In the genomic region with DNA sequence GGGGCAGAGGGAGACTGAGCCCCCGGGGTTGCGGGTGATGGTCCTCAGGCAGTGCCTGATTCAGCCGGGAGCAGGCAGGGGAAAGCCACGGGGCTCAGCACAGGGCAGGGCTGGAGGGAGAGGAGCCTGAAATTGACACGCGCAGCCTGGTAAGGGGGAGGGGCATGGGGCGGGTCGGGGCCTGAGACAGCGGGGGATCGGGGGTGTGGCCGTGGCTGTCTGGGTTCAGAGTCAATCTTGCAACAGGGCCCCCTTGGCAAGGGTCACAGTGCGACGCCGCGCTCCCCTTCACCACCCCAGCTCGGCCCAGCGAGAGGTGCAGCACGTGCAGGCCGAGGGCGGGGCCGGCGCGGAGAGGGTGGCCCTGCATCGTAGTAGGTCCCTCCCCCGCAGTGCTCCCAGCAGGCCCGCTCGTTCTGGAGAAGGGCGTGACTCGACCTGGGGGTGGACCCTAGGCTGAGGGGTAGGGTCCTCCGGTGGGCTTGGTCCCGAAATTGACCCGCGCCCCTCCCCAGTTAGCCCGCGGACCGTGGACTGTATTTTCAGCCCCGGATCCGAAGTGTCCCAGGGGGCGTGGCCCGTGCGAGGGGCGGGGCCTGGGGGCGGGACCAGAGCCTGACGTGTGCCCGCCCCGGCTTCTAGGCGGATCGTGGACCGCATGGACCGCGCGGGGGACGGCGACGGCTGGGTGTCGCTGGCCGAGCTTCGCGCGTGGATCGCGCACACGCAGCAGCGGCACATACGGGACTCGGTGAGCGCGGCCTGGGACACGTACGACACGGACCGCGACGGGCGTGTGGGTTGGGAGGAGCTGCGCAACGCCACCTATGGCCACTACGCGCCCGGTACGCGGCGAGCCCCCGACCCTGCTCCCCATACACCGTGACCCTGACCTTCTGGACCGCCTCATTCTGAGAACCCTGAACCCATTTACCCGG, we compare ENCODE assay signal across 8 cellular contexts. TPM values are rescaled to one million over a fixed set of nuclear protein-coding genes. Genes with fewer than 3 reads are reported as not detected.
DNase-seq lines count a peak whose midpoint lies in the region; ATAC-seq, FAIRE-seq and TF ChIP-seq lines count a peak whose summit lies in the region.

No MANE protein-coding gene starts in this region.

- no peaks in the 10 kb centered on the region for H3K9me3 ChIP-seq in A549
- no peaks in the 10 kb centered on the region for H3K9me3 ChIP-seq in Peyer's patch
- no peaks in the 10 kb centered on the region for H3K9me3 ChIP-seq in pancreas
- H3K9me3 ChIP-seq in transverse colon: no peaks in the 10 kb centered on the region

- CTCF ChIA-PET in A549 (lab: Yijun Ruan, JAX): interaction anchor here (0.6 to 7.1 kb wide), 12 partner anchors 10 to 142 kb away, joined by 3 to 84 read pairs (median 4); a partner anchor contains a TSS

- H3K36me3 ChIP-seq in Peyer's patch (peaks cover 0 to 72% (median 0%) of the 10 kb centered on the region in 3 donors), pancreas (no peaks in the 10 kb centered on the region), transverse colon (peaks cover 0 to 23% (median 8%) of the 10 kb centered on the region in 4 donors)

- TF ChIP-seq CTCF in A549 (IDR thresholded peaks at IDR 0.05) (peak; percentile 49), Peyer's patch (IDR thresholded peaks at IDR 0.05) (peak in 3 of 6 experiments; percentile 2 to 54 (median 48)), pancreas (IDR thresholded peaks at IDR 0.05) (peak in 3 of 4 donors; percentile 11 to 25 (median 19)), transverse colon (IDR thresholded peaks at IDR 0.05) (peak in 3 of 5 experiments; percentile 14 to 25 (median 20))

- peak overlapping the region; percentile 58 for H3K4me3 ChIP-seq in A549
- peak overlapping the region; percentile 45 to 51 (median 49) for H3K4me3 ChIP-seq in Peyer's patch
- H3K4me3 ChIP-seq in pancreas: peak overlapping the region; percentile 32 to 67 (median 37)
- H3K4me3 ChIP-seq in transverse colon: peak overlapping the region; percentile 16 to 46 (median 39)

- H3K4me2 ChIP-seq in A549: peak overlapping the region; percentile 96

- no peak for TF ChIP-seq RAD21 in A549 (conservative IDR thresholded peaks at IDR 0.05 in 1 of 2, IDR thresholded peaks at IDR 0.05 in 1 of 2)

- H3K27me3 ChIP-seq in Peyer's patch (no peaks in the 10 kb centered on the region), pancreas (no peaks in the 10 kb centered on the region), transverse colon (no peaks in the 10 kb centered on the region)

- DNase-seq in A549 (ENCODE audit: low read depth in 1 of 2, low spot score in 1 of 2): peak; percentile 79 to 85
- DNase-seq in Peyer's patch: peak; percentile 74 to 88 (median 82)
- peak; percentile 94 for DNase-seq in activated effector memory CD4-positive, alpha-beta T cell treated with anti-CD3 and anti-CD28 coated beads, Interleukin-2, amount 50 U/mL, for 16 hours
- DNase-seq in germinal center (ENCODE audit: low spot score): peak; percentile 78
- DNase-seq in pancreas: peak; percentile 68 to 94 (median 86)
- DNase-seq in transverse colon: peak; percentile 69

- intact Hi-C loops in pancreas (cut with DNase I) (no loop called here), transverse colon (cut with DNase I; ENCODE audit: low total_unique reads) (no loop called here)

- TF ChIP-seq EP300 in A549 (IDR thresholded peaks at IDR 0.05) (no peak), transverse colon (IDR thresholded peaks at IDR 0.05; ENCODE audit: low read depth) (no peak)

- H3K27ac ChIP-seq in A549 (peak overlapping the region; percentile 9 to 73; a peak in 3 of 6 replicates), Peyer's patch (peak overlapping the region in 1 of 4 donors; percentile 44), pancreas (no peak overlapping the region), transverse colon (no peak overlapping the region)

- TF ChIP-seq POLR2A in A549 (IDR thresholded peaks at IDR 0.05; ENCODE audit: low read length) (no peak; the same call in 1 of the 2 replicates), Peyer's patch (IDR thresholded peaks at IDR 0.05) (no peak), transverse colon (IDR thresholded peaks at IDR 0.05) (peak; percentile 11)

- FAIRE-seq in A549 (lab: Jason Lieb, UNC) (no peak), pancreas (lab: Jason Lieb, UNC) (no peak)

- ATAC-seq in A549 (peak; percentile 91 to 92), GM18520 (IDR thresholded peaks at IDR 0.05; ENCODE audit: unreplicated experiment) (peak; percentile 68), HG03342 (IDR thresholded peaks at IDR 0.05; ENCODE audit: unreplicated experiment) (peak; percentile 76), pancreas (peak; percentile 93 to 97 (median 96))

- in situ Hi-C loops in transverse colon (cut with MboI; ENCODE audit: low pct_ligation_motif_present in 1 of 4, low pct_unique_long_range_greater_than_20kb in 1 of 4, low sequenced_read_pairs in 3 of 4): no loop called here

- POLR2A ChIA-PET in A549 (lab: Yijun Ruan, JAX): interaction anchor here (0.7 to 1.4 kb wide), 3 partner anchors 38 to 47 kb away, joined by 3 to 6 read pairs (median 3); a partner anchor contains a TSS

- H3K4me1 ChIP-seq in A549 (peaks cover 7% of the 10 kb centered on the region; the same call in 1 of the 3 replicates), Peyer's patch (peaks cover 0 to 27% (median 10%) of the 10 kb centered on the region in 4 donors), pancreas (no peaks in the 10 kb centered on the region), transverse colon (peaks cover 0 to 18% (median 9%) of the 10 kb centered on the region in 4 donors)

- 2% methylated on average over 56 of the region's 87 CpGs for WGBS in A549 (ENCODE audit: missing lambda C conversion rate)
- 3% methylated on average over 81 to 87 of the region's 87 CpGs for WGBS in pancreas, 2 donors
- WGBS in transverse colon (ENCODE audit: low coverage in 1 of 2), 2 donors: 36 to 49% methylated on average over 3 to 85 of the region's 87 CpGs

TF ChIP-seq in A549, 52 proteins besides CTCF, POLR2A, EP300 and RAD21 (continues in another document):
- TF ChIP-seq, protein P1, sequence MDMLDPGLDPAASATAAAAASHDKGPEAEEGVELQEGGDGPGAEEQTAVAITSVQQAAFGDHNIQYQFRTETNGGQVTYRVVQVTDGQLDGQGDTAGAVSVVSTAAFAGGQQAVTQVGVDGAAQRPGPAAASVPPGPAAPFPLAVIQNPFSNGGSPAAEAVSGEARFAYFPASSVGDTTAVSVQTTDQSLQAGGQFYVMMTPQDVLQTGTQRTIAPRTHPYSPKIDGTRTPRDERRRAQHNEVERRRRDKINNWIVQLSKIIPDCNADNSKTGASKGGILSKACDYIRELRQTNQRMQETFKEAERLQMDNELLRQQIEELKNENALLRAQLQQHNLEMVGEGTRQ (IDR thresholded peaks at IDR 0.05): peak; percentile 72

RNA-seq across cellular contexts. Expression of a gene that starts 6.0 kb away (rescaled TPM):
- 0.31 and 0.41 TPM in 2 replicates for polyA plus RNA-seq in A549 (2011; rRNA removed)
- 0.78 and 0.98 TPM in 2 replicates for polyA plus RNA-seq in A549 (2012; cell fraction: cytosol; rRNA removed)
- polyA plus RNA-seq in A549 (2012; cell fraction: nucleus; rRNA removed): 5.4 and 5.7 TPM in 2 replicates
- polyA plus RNA-seq in A549 (2017; fragmentation: RNase III; extraction: RNeasy Plus Mini Kit Qiagen cat#74134 plus additional on column Dnase treatment): 1.6 to 2.1 TPM (median 1.8 TPM) in 3 replicates
- not detected in 2 replicates for polyA minus RNA-seq in A549 (2011; rRNA and poly(A)+ RNA removed)
- total RNA-seq in Peyer's patch: 100 to 1,000 TPM in 3 of 4 donors, 10 to 100 TPM in 1; 78.6 to 199 (median 151) TPM
- total RNA-seq in pancreas: 10 to 100 TPM in 1 of 6 donors, 1 to 10 TPM in 5; 1.6 to 16.5 (median 4.8) TPM
- polyA plus RNA-seq in pancreas: 10 to 100 TPM; 38.7 to 41.5 TPM
- 100 to 1,000 TPM in 1 of 4 donors, 10 to 100 TPM in 3; 26.2 to 119 (median 57.4) TPM for total RNA-seq in transverse colon

RNA-seq across cellular contexts. Expression of a gene that starts 21.4 kb away (rescaled TPM):
- 25.7 and 32.0 TPM in 2 replicates for polyA plus RNA-seq in A549 (2011; rRNA removed)
- 20.4 and 28.0 TPM in 2 replicates for polyA plus RNA-seq in A549 (2012; cell fraction: cytosol; rRNA removed)
- polyA plus RNA-seq in A549 (2012; cell fraction: nucleus; rRNA removed): 47.2 and 48.8 TPM in 2 replicates
- polyA plus RNA-seq in A549 (2017; fragmentation: RNase III; extraction: RNeasy Plus Mini Kit Qiagen cat#74134 plus additional on column Dnase treatment): 20.0 to 28.4 TPM (median 28.4 TPM) in 3 replicates
- polyA minus RNA-seq in A549 (2011; rRNA and poly(A)+ RNA removed): 23.9 and 24.7 TPM in 2 replicates
- 100 to 1,000 TPM; 239 to 985 (median 837) TPM for total RNA-seq in Peyer's patch
- total RNA-seq in pancreas: 100 to 1,000 TPM in 1 of 6 donors, 10 to 100 TPM in 5; 48.4 to 105 (median 66.3) TPM
- 10 to 100 TPM; 74.5 to 87.8 TPM for polyA plus RNA-seq in pancreas
- 100 to 1,000 TPM; 425 to 562 (median 519) TPM for total RNA-seq in transverse colon

RNA-seq across cellular contexts. Expression of a gene that starts 37.6 kb away (rescaled TPM):
- polyA plus RNA-seq in A549 (2011; rRNA removed) (2,624 and 3,014 TPM in 2 replicates), A549 (2017; fragmentation: RNase III; extraction: RNeasy Plus Mini Kit Qiagen cat#74134 plus additional on column Dnase treatment) (3,721 to 3,877 TPM (median 3,793 TPM) in 3 replicates), pancreas (1,000 to 10,000 TPM; 2,346 to 2,426 TPM)
- polyA plus RNA-seq in A549 (2012; cell fraction: cytosol; rRNA removed): 5,125 and 7,098 TPM in 2 replicates
- polyA plus RNA-seq in A549 (2012; cell fraction: nucleus; rRNA removed): 2,789 and 3,629 TPM in 2 replicates
- 1,828 and 2,481 TPM in 2 replicates for polyA minus RNA-seq in A549 (2011; rRNA and poly(A)+ RNA removed)
- total RNA-seq in Peyer's patch (1,000 to 10,000 TPM; 1,400 to 3,556 (median 1,785) TPM), pancreas (1,000 to 10,000 TPM in 4 of 6 donors, 100 to 1,000 TPM in 2; 765 to 1,427 (median 1,126) TPM), transverse colon (1,000 to 10,000 TPM; 1,601 to 4,774 (median 2,823) TPM)

RNA-seq across cellular contexts. Expression of a gene that starts 46.4 kb away (rescaled TPM):
- polyA plus RNA-seq in A549 (2011; rRNA removed) (5,391 and 5,410 TPM in 2 replicates), A549 (2017; fragmentation: RNase III; extraction: RNeasy Plus Mini Kit Qiagen cat#74134 plus additional on column Dnase treatment) (3,383 to 3,595 TPM (median 3,438 TPM) in 3 replicates), pancreas (1,000 to 10,000 TPM; 1,585 to 1,842 TPM)
- 6,169 and 7,252 TPM in 2 replicates for polyA plus RNA-seq in A549 (2012; cell fraction: cytosol; rRNA removed)
- polyA plus RNA-seq in A549 (2012; cell fraction: nucleus; rRNA removed): 3,653 and 3,684 TPM in 2 replicates
- polyA minus RNA-seq in A549 (2011; rRNA and poly(A)+ RNA removed): 1,893 and 2,022 TPM in 2 replicates
- total RNA-seq in Peyer's patch (1,000 to 10,000 TPM; 1,523 to 3,539 (median 1,798) TPM), pancreas (1,000 to 10,000 TPM; 1,459 to 2,866 (median 2,217) TPM), transverse colon (1,000 to 10,000 TPM; 1,219 to 2,956 (median 2,884) TPM)

RNA-seq across cellular contexts. Expression of a gene that starts 46.5 kb away (rescaled TPM):
- polyA plus RNA-seq in A549 (2011; rRNA removed) (49.0 and 52.5 TPM in 2 replicates), A549 (2017; fragmentation: RNase III; extraction: RNeasy Plus Mini Kit Qiagen cat#74134 plus additional on column Dnase treatment) (98.0 to 105 TPM (median 101 TPM) in 3 replicates), pancreas (100 to 1,000 TPM; 120 to 148 TPM)
- 187 and 189 TPM in 2 replicates for polyA plus RNA-seq in A549 (2012; cell fraction: cytosol; rRNA removed)
- polyA plus RNA-seq in A549 (2012; cell fraction: nucleus; rRNA removed): 179 and 276 TPM in 2 replicates
- 67.2 and 78.2 TPM in 2 replicates for polyA minus RNA-seq in A549 (2011; rRNA and poly(A)+ RNA removed)
- total RNA-seq in Peyer's patch (10 to 100 TPM; 73.4 to 86.7 (median 80.9) TPM), pancreas (10 to 100 TPM; 40.5 to 76.3 (median 52.1) TPM), transverse colon (100 to 1,000 TPM in 1 of 4 donors, 10 to 100 TPM in 3; 56.5 to 105 (median 74.4) TPM)

Comparison
In these comparisons a context has a peak if more than half of its experiments do, and no peak if none do; other contexts are left out.
1. H3K27ac ChIP-seq: peak in A549 (2 of 2); none in pancreas (0 of 4) and transverse colon (0 of 4).
2. Peak in every context shown above with its lines, with median percentiles within 50 percentile points of each other: ATAC-seq, DNase-seq and H3K4me3 ChIP-seq.